ENCODE assay signal across 8 cellular contexts in genomic region chr7:73308074-73308664, GRCh38.
A peak's percentile ranks its signal among the peaks of the same experiment; 100 is the strongest.
DNase-seq lines count a peak whose midpoint lies in the region; ATAC-seq and TF ChIP-seq lines count a peak whose summit lies in the region.

No MANE protein-coding gene starts in this region.

- DNase-seq in activated CD4-positive, alpha-beta T cell treated with anti-CD3 and anti-CD28 coated beads, Interleukin-2, amount 50 U/mL, for 48 hours = peak; percentile 6 to 20
- no peak for DNase-seq in activated CD4-positive, alpha-beta T cell treated with anti-CD3 and anti-CD28 coated beads for 48 hours
- DNase-seq in SK-N-MC (ENCODE audit: low read depth, low spot score) (no peak), fibroblast of pulmonary artery (ENCODE audit: low read depth) (no peak), DMS79 treated with DMSO at 0.1 percent for 48 hours (lab: John Stamatoyannopoulos, UW) (no peak), GF-D8 (lab: John Stamatoyannopoulos, UW) (no peak)

- H3K79me2 ChIP-seq in parathyroid adenoma = no peaks in the 10 kb centered on the region

- no peak for TF ChIP-seq CTCF in fibroblast of pulmonary artery (IDR thresholded peaks at IDR 0.05; ENCODE audit: low read length, missing control alignments)
- TF ChIP-seq CTCF in parathyroid adenoma (IDR thresholded peaks at IDR 0.05) = no peak

- H3K36me3 ChIP-seq in SK-N-MC (ENCODE audit: insufficient read depth, low read length) = no peaks in the 10 kb centered on the region; the same call in 1 of the 2 replicates
- no peaks in the 10 kb centered on the region for H3K36me3 ChIP-seq in parathyroid adenoma (ENCODE audit: control insufficient read depth, insufficient read depth, low read length)

- H2AFZ ChIP-seq in parathyroid adenoma = peak overlapping the region; percentile 83

- H3K27ac ChIP-seq in SK-N-MC (no peak overlapping the region), parathyroid adenoma (peak overlapping the region; percentile 66)

- no peaks in the 10 kb centered on the region for H3K27me3 ChIP-seq in parathyroid adenoma (ENCODE audit: control insufficient read depth, insufficient read depth, low read length)

- peak; percentile 42 for ATAC-seq in HG02884 (IDR thresholded peaks at IDR 0.05; ENCODE audit: unreplicated experiment)

- peak overlapping the region; percentile 34 for H3K4me2 ChIP-seq in parathyroid adenoma (ENCODE audit: low read length)

- H3K9ac ChIP-seq in SK-N-MC (ENCODE audit: insufficient read length) (peak overlapping the region; percentile 28), parathyroid adenoma (peak overlapping the region; percentile 3)

- H3K4me3 ChIP-seq in SK-N-MC (peak overlapping the region; percentile 75), fibroblast of pulmonary artery (replicated peaks; ENCODE audit: low read depth, low read length) (peak overlapping the region; percentile 57), parathyroid adenoma (ENCODE audit: low read depth, low read length) (peak overlapping the region; percentile 58)

- H3K9me3 ChIP-seq in SK-N-MC (ENCODE audit: low read depth, low read length) (no peaks in the 10 kb centered on the region), parathyroid adenoma (ENCODE audit: control insufficient read depth, low read length) (no peaks in the 10 kb centered on the region)

- peaks cover 8% of the 10 kb centered on the region for H3K4me1 ChIP-seq in parathyroid adenoma

Comparison
In these comparisons a context has a peak if more than half of its experiments do, and no peak if none do; other contexts are left out.
1. DNase-seq: peak in activated CD4-positive, alpha-beta T cell treated with anti-CD3 and anti-CD28 coated beads, Interleukin-2, amount 50 U/mL, for 48 hours (2 of 2); none in activated CD4-positive, alpha-beta T cell treated with anti-CD3 and anti-CD28 coated beads for 48 hours (single experiment), SK-N-MC (single experiment), fibroblast of pulmonary artery (single experiment), DMS79 treated with DMSO at 0.1 percent for 48 hours (single experiment) and GF-D8 (single experiment).
2. Peak in every context shown above with its lines, with median percentiles within 50 percentile points of each other: H3K4me3 ChIP-seq.